1 cellular context compared by ENCODE assay signal in the genomic region with DNA sequence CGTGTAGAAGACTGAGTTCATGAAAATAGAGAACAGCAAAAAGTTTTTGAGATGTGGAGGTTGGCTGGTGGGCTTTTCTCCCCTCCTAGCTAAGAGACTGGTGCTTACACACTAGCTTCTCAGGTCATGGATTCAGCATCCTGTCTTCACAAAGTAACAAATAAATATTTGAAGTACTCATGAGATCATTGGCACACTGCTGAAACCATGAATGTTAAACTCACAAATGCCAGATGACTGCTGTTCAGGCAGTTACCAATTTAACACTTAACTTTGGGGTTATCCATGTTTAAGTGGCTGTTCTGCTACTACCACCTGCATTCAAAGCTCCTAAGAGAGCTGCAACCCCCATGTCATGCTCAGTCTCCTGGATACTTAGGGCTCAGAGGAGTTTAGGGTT.
TF ChIP-seq lines count a peak whose summit lies in the region.

No MANE protein-coding gene starts in this region.

TF ChIP-seq in IMR-90, 13 proteins besides CTCF, POLR2A, EP300 and RAD21 (continued from another document):
- no peak for TF ChIP-seq USF2 (IDR thresholded peaks at IDR 0.05; ENCODE audit: low read depth, low read length)
- no peak for TF ChIP-seq MAFK (IDR thresholded peaks at IDR 0.05; ENCODE audit: low read depth, low read length)
- TF ChIP-seq MXI1 (IDR thresholded peaks at IDR 0.05; ENCODE audit: borderline replicate concordance, low read depth, low read length), result no peak
- TF ChIP-seq FOS (IDR thresholded peaks at IDR 0.05; ENCODE audit: low read depth, low read length), result no peak
- no peak for TF ChIP-seq CEBPB (IDR thresholded peaks at IDR 0.05; ENCODE audit: low read depth, low read length)
- TF ChIP-seq, protein P1, sequence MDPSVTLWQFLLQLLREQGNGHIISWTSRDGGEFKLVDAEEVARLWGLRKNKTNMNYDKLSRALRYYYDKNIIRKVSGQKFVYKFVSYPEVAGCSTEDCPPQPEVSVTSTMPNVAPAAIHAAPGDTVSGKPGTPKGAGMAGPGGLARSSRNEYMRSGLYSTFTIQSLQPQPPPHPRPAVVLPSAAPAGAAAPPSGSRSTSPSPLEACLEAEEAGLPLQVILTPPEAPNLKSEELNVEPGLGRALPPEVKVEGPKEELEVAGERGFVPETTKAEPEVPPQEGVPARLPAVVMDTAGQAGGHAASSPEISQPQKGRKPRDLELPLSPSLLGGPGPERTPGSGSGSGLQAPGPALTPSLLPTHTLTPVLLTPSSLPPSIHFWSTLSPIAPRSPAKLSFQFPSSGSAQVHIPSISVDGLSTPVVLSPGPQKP (IDR thresholded peaks at IDR 0.05; ENCODE audit: borderline replicate concordance, low read depth, low read length), result no peak
- TF ChIP-seq CHD1 (IDR thresholded peaks at IDR 0.05; ENCODE audit: low read depth, low read length), result no peak
TF ChIP-seq in IMR-90: peak in this region for 0.
